ENCODE assay signal across 10 cellular contexts in the genomic region with DNA sequence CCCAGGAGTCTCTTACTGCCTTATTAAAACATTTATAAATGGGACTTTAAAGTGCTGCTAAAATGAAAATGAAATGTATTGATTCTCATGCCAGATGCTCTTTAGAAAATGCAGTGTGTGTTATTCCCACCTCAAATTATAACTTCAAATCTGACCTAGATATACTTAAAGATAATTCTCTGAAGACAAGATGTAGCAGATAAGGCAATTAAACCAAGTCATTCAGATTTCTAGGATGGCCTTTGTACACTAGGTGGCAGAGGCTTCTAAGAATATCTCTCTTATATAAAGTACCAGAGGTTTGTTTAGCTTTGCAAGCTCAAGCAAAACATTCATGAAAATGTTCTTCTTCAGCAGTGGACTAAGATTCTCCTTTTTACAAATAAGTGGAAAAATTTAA. TPM values are rescaled to one million over a fixed set of nuclear protein-coding genes. Genes with fewer than 3 reads are reported as not detected.
A peak's percentile ranks its signal among the peaks of the same experiment; 100 is the strongest.
DNase-seq lines count a peak whose midpoint lies in the region; TF ChIP-seq lines count a peak whose summit lies in the region.
"Had no signal": no experiment of that assay in that cellular context is flagged by ENCODE, and none has a peak within 500 bp of the region (broad histone marks: within the 10 kb centered on the region; RNA-seq: fewer than 3 reads in every experiment).

No MANE protein-coding gene starts in this region.

- H3K4me3 ChIP-seq in AG10803 (ENCODE audit: low read length), result no peak overlapping the region
- no peak overlapping the region for H3K4me3 ChIP-seq in GM12865 (ENCODE audit: low read depth, low read length)

- TF ChIP-seq CTCF in AG10803 (conservative IDR thresholded peaks at IDR 0.05; ENCODE audit: low read length), result peak; percentile 56
- peak; percentile 17 for TF ChIP-seq CTCF in GM12865 (IDR thresholded peaks at IDR 0.05; ENCODE audit: insufficient read depth, low read depth, low read length, missing control alignments)

- DNase-seq in AG10803 (ENCODE audit: low read depth) (peak; percentile 24), GM12865 (ENCODE audit: low read depth) (peak; percentile 33), SK-N-DZ (ENCODE audit: low spot score) (peak; percentile 65), glomerular visceral epithelial cell (ENCODE audit: extremely low spot score) (peak; percentile 4), hepatic stellate cell (ENCODE audit: low spot score) (no peak), NCI-H1436 treated with DMSO at 0.1 percent for 48 hours (lab: John Stamatoyannopoulos, UW) (no peak), NCI-H128 (lab: John Stamatoyannopoulos, UW; ENCODE audit: unreplicated experiment) (no peak), NCI-H1436 (lab: John Stamatoyannopoulos, UW) (no peak)
- DNase-seq: activated B cell treated with CpG ODN at 0.5 μM for 24 hours; effector memory CD4-positive, alpha-beta T cell had no signal

RNA-seq across cellular contexts. Expression of a gene that starts 26.9 kb away (rescaled TPM):
- 63.0 and 73.7 TPM in 2 replicates for polyA plus RNA-seq in SK-N-DZ (2014; cell fraction: cytosol; rRNA removed)
- 569 and 650 TPM in 2 replicates for polyA plus RNA-seq in SK-N-DZ (2014; cell fraction: nucleus; rRNA removed)

Comparison
In these comparisons a context has a peak if more than half of its experiments do, and no peak if none do; other contexts are left out.
1. DNase-seq: peak in AG10803 (single experiment), GM12865 (single experiment), SK-N-DZ (single experiment) and glomerular visceral epithelial cell (single experiment); none in hepatic stellate cell (single experiment), NCI-H1436 treated with DMSO at 0.1 percent for 48 hours (single experiment), NCI-H128 (single experiment) and NCI-H1436 (single experiment).